In genomic region chr6:138115877-138116660, GRCh38 we compare ENCODE assay signal across 8 cellular contexts. TPM values are rescaled to one million over a fixed set of nuclear protein-coding genes. Genes with fewer than 3 reads are reported as not detected.
A peak's percentile ranks its signal among the peaks of the same experiment; 100 is the strongest.
DNase-seq lines count a peak whose midpoint lies in the region; ATAC-seq and TF ChIP-seq lines count a peak whose summit lies in the region.

No MANE protein-coding gene starts in this region.

- TF ChIP-seq CTCF in BE2C (IDR thresholded peaks at IDR 0.05; ENCODE audit: low read depth, low read length) (peak; percentile 68), type B pancreatic cell (conservative IDR thresholded peaks at IDR 0.05) (peak; percentile 91)

- H3K36me3 Mint-ChIP-seq in naive B cell (peaks cover 0 to 9% of the 10 kb centered on the region in 2 donors), type B pancreatic cell (peaks cover 4% of the 10 kb centered on the region)

- H3K9me3 Mint-ChIP-seq in naive B cell (peaks cover 0 to 3% (median 0%) of the 10 kb centered on the region in 7 donors), type B pancreatic cell (no peaks in the 10 kb centered on the region)

- H3K4me3 ChIP-seq in BE2C (ENCODE audit: low read depth, low read length), result no peak overlapping the region

- no peaks in the 10 kb centered on the region for H3K9me3 ChIP-seq in BE2C

- H3K27ac Mint-ChIP-seq in naive B cell (peak overlapping the region in 1 of 6 donors; percentile 44), type B pancreatic cell (peak overlapping the region; percentile 78)

- no peaks in the 10 kb centered on the region for H3K36me3 ChIP-seq in BE2C

- H3K4me1 Mint-ChIP-seq in naive B cell, result peaks cover 5 to 7% (median 7%) of the 10 kb centered on the region in 3 donors
- H3K4me1 Mint-ChIP-seq in type B pancreatic cell (ENCODE audit: unreplicated experiment), result peaks cover 5% of the 10 kb centered on the region

- H3K4me1 ChIP-seq in BE2C, result no peaks in the 10 kb centered on the region

- DNase-seq in BE2C (peak; percentile 51), NCI-H526 (lab: John Stamatoyannopoulos, UW) (peak; percentile 49 to 81), erythroblast (lab: John Stamatoyannopoulos, UW) (peak; percentile 60 to 75), naive B cell (peak; percentile 54), type B pancreatic cell (ENCODE audit: extremely low spot score, unreplicated experiment) (no peak)
- DNase-seq in activated CD4-positive, alpha-beta T cell treated with anti-CD3 and anti-CD28 coated beads, Interleukin-2, amount 50 U/mL, for 48 hours, result peak; percentile 26 to 39

- ATAC-seq in GM18868 (IDR thresholded peaks at IDR 0.05; ENCODE audit: unreplicated experiment) (peak; percentile 67), HG03442 (IDR thresholded peaks at IDR 0.05; ENCODE audit: unreplicated experiment) (peak; percentile 74), naive B cell (ENCODE audit: low read depth in 2 of 2) (peak; percentile 87 to 92)

- no peaks in the 10 kb centered on the region for H3K27me3 ChIP-seq in BE2C

- TF ChIP-seq POLR2A in erythroblast (IDR thresholded peaks at IDR 0.05; ENCODE audit: low read length), result no peak

- no peak overlapping the region for H3K4me3 Mint-ChIP-seq in naive B cell
- peak overlapping the region; percentile 2 for H3K4me3 Mint-ChIP-seq in type B pancreatic cell

- H3K27me3 Mint-ChIP-seq in naive B cell, result peaks cover 34 to 45% (median 34%) of the 10 kb centered on the region in 3 donors
- H3K27me3 Mint-ChIP-seq in type B pancreatic cell, result peaks cover 9% of the 10 kb centered on the region

RNA-seq across cellular contexts. Expression of gene PERP, which starts 8.8 kb away (rescaled TPM):
- not detected for polyA plus RNA-seq in BE2C (2012; ENCODE audit: insufficient read depth, insufficient read length, low read depth)
- under 1 TPM in 3 of 6 donors, not detected in 3; 0.08 to 0.27 (median 0.13) TPM for polyA plus RNA-seq in naive B cell (ENCODE audit: low read depth in 6 of 6)
- total RNA-seq in type B pancreatic cell (ENCODE audit: low replicate concordance), result 86.8 and 293 TPM in 2 replicates

RNA-seq across cellular contexts. Expression of gene ARFGEF3, which starts 45.7 kb away (rescaled TPM):
- 0.14 TPM for polyA plus RNA-seq in BE2C (2012; ENCODE audit: insufficient read depth, insufficient read length, low read depth)
- polyA plus RNA-seq in naive B cell (ENCODE audit: low read depth in 6 of 6), result not detected
- total RNA-seq in type B pancreatic cell (ENCODE audit: low replicate concordance), result 24.0 and 31.7 TPM in 2 replicates
